ENCODE assay signal across 20 cellular contexts in the genomic region with DNA sequence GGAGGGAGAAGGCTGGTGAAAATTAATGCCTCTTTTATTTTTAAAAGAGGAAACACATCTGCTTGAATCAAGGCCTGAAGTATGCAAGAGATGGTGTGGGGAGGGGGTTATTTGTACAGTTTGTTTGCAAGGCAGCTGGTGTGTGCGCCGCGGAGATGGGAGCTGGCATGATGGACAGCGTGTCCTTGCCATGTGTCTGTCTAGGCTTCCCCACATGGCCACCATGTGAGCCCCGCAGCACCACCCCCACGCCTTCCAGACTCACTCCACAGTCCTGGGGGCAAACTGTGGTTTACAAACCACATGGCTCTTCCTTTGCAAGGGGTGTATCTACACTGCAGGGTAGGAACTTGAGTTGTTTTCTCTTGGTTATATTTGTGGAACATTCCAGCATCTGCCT.
DNase-seq lines count a peak whose midpoint lies in the region; ATAC-seq and FAIRE-seq lines count a peak whose summit lies in the region.
"Had no signal": no experiment of that assay in that cellular context is flagged by ENCODE, and none has a peak within 500 bp of the region (broad histone marks: within the 10 kb centered on the region; RNA-seq: fewer than 3 reads in every experiment).

No MANE protein-coding gene starts in this region.

- no peak for DNase-seq in Right ventricle myocardium inferior (ENCODE audit: missing footprints)
- DNase-seq in cardiac septum (ENCODE audit: low spot score): no peak
- DNase-seq in SK-MEL-5 (ENCODE audit: low read depth, low spot score): peak; percentile 3
- peak in 23 of 42 donors; percentile 11 to 59 (median 29) for DNase-seq in head of caudate nucleus
- DNase-seq in urothelium cell line (ENCODE audit: low spot score): no peak
- DNase-seq in HCEC 1CT: no peak
- DNase-seq in mucosa of gallbladder (ENCODE audit: low spot score): no peak
- DNase-seq: activated CD4-positive, CD25-positive, alpha-beta regulatory T cell; activated CD8-positive, alpha-beta memory T cell treated with anti-CD3 and anti-CD28 coated beads, Interleukin-2, amount 10 ng/mL, durations not matched to agents 7 days and 5 days; activated gamma-delta T cell; heart right ventricle; NCI-H2081; NCI-H526 treated with DMSO at 0.1 percent for 48 hours; pancreas; RPMI8226; small intestine had no signal

- peak; percentile 5 for FAIRE-seq in urothelium cell line (lab: Jason Lieb, UNC)
- FAIRE-seq: GM18507, GM19239, keratinocyte, pancreas, small intestine had no signal

- peak; percentile 23 for ATAC-seq in Right ventricle myocardium inferior
- no peak for ATAC-seq in GM19397 (IDR thresholded peaks at IDR 0.05; ENCODE audit: unreplicated experiment)
- ATAC-seq: activated CD8-positive, alpha-beta memory T cell treated with anti-CD3 and anti-CD28 coated beads, Interleukin-2, amount 10 ng/mL, durations not matched to agents 7 days and 5 days; pancreas had no signal

- in situ Hi-C loops in SK-MEL-5 (cut with HindIII; ENCODE audit: low pct_unique_long_range_greater_than_20kb, low sequenced_read_pairs): no loop called here

- intact Hi-C loops in Right ventricle myocardium inferior (cut with DNase I) (no loop called here), cardiac septum (cut with DNase I) (no loop called here), head of caudate nucleus (cut with DNase I) (no loop called here)

Comparison
In these comparisons a context has a peak if more than half of its experiments do, and no peak if none do; other contexts are left out.
1. DNase-seq: peak in SK-MEL-5 (single experiment) and head of caudate nucleus (23 of 42); none in Right ventricle myocardium inferior (single experiment), cardiac septum (single experiment), urothelium cell line (single experiment), HCEC 1CT (single experiment) and mucosa of gallbladder (single experiment).